8 cellular contexts compared by ENCODE assay signal in genomic region chr2:240585101-240585500, GRCh38. TPM values are rescaled to one million over a fixed set of nuclear protein-coding genes. Genes with fewer than 3 reads are reported as not detected.
DNase-seq lines count a peak whose midpoint lies in the region; ATAC-seq and TF ChIP-seq lines count a peak whose summit lies in the region.

No MANE protein-coding gene starts in this region.

- no peak for TF ChIP-seq POLR2A in stomach (IDR thresholded peaks at IDR 0.05)

- no peaks in the 10 kb centered on the region for H3K27me3 ChIP-seq in right cardiac atrium (ENCODE audit: control insufficient read depth, insufficient read depth)
- no peaks in the 10 kb centered on the region for H3K27me3 ChIP-seq in stomach

- peak; percentile 25 for ATAC-seq in GM18867 (IDR thresholded peaks at IDR 0.05; ENCODE audit: unreplicated experiment)
- ATAC-seq in HG02870 (IDR thresholded peaks at IDR 0.05; ENCODE audit: unreplicated experiment) = peak; percentile 20
- no peak for ATAC-seq in right cardiac atrium

- no peaks in the 10 kb centered on the region for H3K9me3 Mint-ChIP-seq in T-helper 2 cell treated with Interferon-gamma antibody and Interleukin-4, amounts not matched to agents 5 μg/mL and 100 μg/mL, for 36 hours

- no peak for DNase-seq in T-helper 2 cell treated with Interferon-gamma antibody and Interleukin-4, amounts not matched to agents 5 μg/mL and 100 μg/mL, for 36 hours (ENCODE audit: low spot score)
- DNase-seq in right cardiac atrium (peak in 1 of 3 donors; percentile 15), stomach (no peak), 8988T (no peak), NCI-H2196 (lab: John Stamatoyannopoulos, UW; ENCODE audit: unreplicated experiment) (no peak), C1 segment of cervical spinal cord (lab: John Stamatoyannopoulos, UW) (no peak)

- peaks cover 3 to 22% (median 10%) of the 10 kb centered on the region in 4 donors for H3K36me3 ChIP-seq in stomach

- peak overlapping the region; percentile 95 for H3K4me3 Mint-ChIP-seq in T-helper 2 cell treated with Interferon-gamma antibody and Interleukin-4, amounts not matched to agents 5 μg/mL and 100 μg/mL, for 36 hours

- peaks cover 42% of the 10 kb centered on the region for H3K4me1 Mint-ChIP-seq in T-helper 2 cell treated with Interferon-gamma antibody and Interleukin-4, amounts not matched to agents 5 μg/mL and 100 μg/mL, for 36 hours (ENCODE audit: low read depth)

- H3K4me3 ChIP-seq in right cardiac atrium (ENCODE audit: low read length) = peak overlapping the region; percentile 79
- H3K4me3 ChIP-seq in stomach = peak overlapping the region; percentile 75 to 91 (median 80)

- H3K9me3 ChIP-seq in right cardiac atrium (ENCODE audit: control insufficient read depth, low read length) = no peaks in the 10 kb centered on the region
- H3K9me3 ChIP-seq in stomach = no peaks in the 10 kb centered on the region

- peaks cover 31% of the 10 kb centered on the region for H3K36me3 Mint-ChIP-seq in T-helper 2 cell treated with Interferon-gamma antibody and Interleukin-4, amounts not matched to agents 5 μg/mL and 100 μg/mL, for 36 hours (ENCODE audit: low read depth)

- no peaks in the 10 kb centered on the region for H3K27me3 Mint-ChIP-seq in T-helper 2 cell treated with Interferon-gamma antibody and Interleukin-4, amounts not matched to agents 5 μg/mL and 100 μg/mL, for 36 hours (ENCODE audit: low read depth)

- peaks cover 19% of the 10 kb centered on the region for H3K4me1 ChIP-seq in right cardiac atrium (ENCODE audit: control insufficient read depth, insufficient read depth, low read length)
- H3K4me1 ChIP-seq in stomach = peaks cover 45 to 67% (median 57%) of the 10 kb centered on the region in 4 donors

- 75% methylated on average over 6 of the region's 6 CpGs for WGBS in right cardiac atrium
- 70 to 82% (median 75%) methylated on average over 6 of the region's 6 CpGs for WGBS in stomach, 5 donors

- no peak overlapping the region for H3K27ac ChIP-seq in right cardiac atrium (ENCODE audit: low read length)
- peak overlapping the region in 4 of 5 donors; percentile 89 to 98 (median 95) for H3K27ac ChIP-seq in stomach

- no peak for TF ChIP-seq CTCF in stomach (IDR thresholded peaks at IDR 0.05)

- intact Hi-C loops in right cardiac atrium (cut with DNase I) = no loop called here
- intact Hi-C loops in stomach (cut with DNase I; ENCODE audit: low total_unique reads) = no loop called here

- TF ChIP-seq EP300 in stomach (IDR thresholded peaks at IDR 0.05) = no peak

- peak overlapping the region; percentile 12 for H3K27ac Mint-ChIP-seq in T-helper 2 cell treated with Interferon-gamma antibody and Interleukin-4, amounts not matched to agents 5 μg/mL and 100 μg/mL, for 36 hours

RNA-seq across cellular contexts. Expression of gene CAPN10, which starts 1.4 kb away (rescaled TPM):
- total RNA-seq in right cardiac atrium (10 to 100 TPM; 21.2 to 44.3 (median 36.2) TPM), stomach (100 to 1,000 TPM in 1 of 5 donors, 10 to 100 TPM in 4; 26.6 to 197 (median 58.3) TPM)
- polyA plus RNA-seq in right cardiac atrium (40.1 TPM), stomach (10 to 100 TPM; 17.7 to 38.0 (median 23.3) TPM)

RNA-seq across cellular contexts. Expression of gene RNPEPL1, which starts 16.8 kb away (rescaled TPM):
- 10 to 100 TPM; 40.4 to 61.6 (median 58.0) TPM for total RNA-seq in right cardiac atrium
- polyA plus RNA-seq in right cardiac atrium = 108 TPM
- 100 to 1,000 TPM in 3 of 5 donors, 10 to 100 TPM in 2; 32.7 to 196 (median 145) TPM for total RNA-seq in stomach
- polyA plus RNA-seq in stomach = 100 to 1,000 TPM in 2 of 3 donors, 10 to 100 TPM in 1; 93.9 to 136 (median 113) TPM

RNA-seq across cellular contexts. Expression of gene DUSP28, which starts 24.9 kb away (rescaled TPM):
- total RNA-seq in right cardiac atrium (10 to 100 TPM in 3 of 4 donors, 1 to 10 TPM in 1; 9.6 to 14.9 (median 11.7) TPM), stomach (10 to 100 TPM in 1 of 5 donors, 1 to 10 TPM in 4; 1.3 to 71.5 (median 2.2) TPM)
- polyA plus RNA-seq in right cardiac atrium (10.9 TPM), stomach (1 to 10 TPM; 2.7 to 7.0 (median 6.7) TPM)

RNA-seq across cellular contexts. Expression of gene ANKMY1, which starts 27.3 kb away (rescaled TPM):
- 1 to 10 TPM; 7.3 to 8.0 (median 7.6) TPM for total RNA-seq in right cardiac atrium
- 3.5 TPM for polyA plus RNA-seq in right cardiac atrium
- total RNA-seq in stomach = 10 to 100 TPM in 4 of 5 donors, 1 to 10 TPM in 1; 8.3 to 79.4 (median 20.4) TPM
- 1 to 10 TPM; 3.1 to 8.4 (median 5.8) TPM for polyA plus RNA-seq in stomach

RNA-seq across cellular contexts. Expression of gene GPR35, which starts 40.2 kb away (rescaled TPM):
- total RNA-seq in right cardiac atrium = 1 to 10 TPM in 2 of 4 donors, under 1 TPM in 2; 0.53 to 1.4 (median 1.0) TPM
- 0.84 TPM for polyA plus RNA-seq in right cardiac atrium
- total RNA-seq in stomach = 10 to 100 TPM; 11.7 to 68.9 (median 21.9) TPM
- polyA plus RNA-seq in stomach = 10 to 100 TPM in 1 of 3 donors, 1 to 10 TPM in 2; 8.5 to 12.8 (median 9.8) TPM

Comparison
In these comparisons a context has a peak if more than half of its experiments do, and no peak if none do; other contexts are left out.
1. ATAC-seq: peak in GM18867 (single experiment) and HG02870 (single experiment); none in right cardiac atrium (0 of 2).